Comparison of ENCODE assay signal across 1 cellular context in the genomic region with DNA sequence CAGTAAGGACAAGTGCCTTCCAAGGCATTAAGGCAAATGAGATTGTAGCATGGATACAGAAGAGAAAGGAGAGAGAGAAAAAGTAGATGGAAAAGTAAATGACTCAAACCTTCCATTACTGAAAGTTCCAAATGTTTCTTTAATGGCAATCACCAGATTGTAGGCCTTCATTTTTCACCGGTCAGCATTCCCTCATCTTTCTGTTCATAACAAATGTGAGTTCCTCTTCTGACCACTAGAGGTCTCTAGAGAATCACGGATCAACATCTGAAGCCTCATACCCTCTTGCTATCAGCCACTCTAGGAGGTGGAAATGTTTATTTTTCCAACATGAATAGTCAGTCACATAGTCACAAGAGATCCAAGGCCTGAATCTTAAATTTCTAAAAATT.
TF ChIP-seq lines count a peak whose summit lies in the region.

No MANE protein-coding gene starts in this region.

TF ChIP-seq in HepG2, 621 proteins besides CTCF, POLR2A, EP300 and RAD21 (continued from another document):
- TF ChIP-seq STAG1 (CRISPR knock-in tag; IDR thresholded peaks at IDR 0.05) = peak; percentile 89
- TF ChIP-seq ZEB1 (IDR thresholded peaks at IDR 0.05; ENCODE audit: insufficient replicate concordance, low read depth) = no peak
- TF ChIP-seq FOXA3 (CRISPR knock-in tag; IDR thresholded peaks at IDR 0.05) = 0 out of 2 replicates have a peak, but pooled peaks have one; percentile 35
- TF ChIP-seq MAFK (conservative IDR thresholded peaks at IDR 0.05 in 1 of 2, IDR thresholded peaks at IDR 0.05 in 1 of 2; ENCODE audit: low read length in 2 of 2) = peak; percentile 61 to 73
- peak; percentile 9; the same call in 1 of the 2 replicates for TF ChIP-seq BCL6 (CRISPR knock-in tag; IDR thresholded peaks at IDR 0.05)
- TF ChIP-seq, protein P1, sequence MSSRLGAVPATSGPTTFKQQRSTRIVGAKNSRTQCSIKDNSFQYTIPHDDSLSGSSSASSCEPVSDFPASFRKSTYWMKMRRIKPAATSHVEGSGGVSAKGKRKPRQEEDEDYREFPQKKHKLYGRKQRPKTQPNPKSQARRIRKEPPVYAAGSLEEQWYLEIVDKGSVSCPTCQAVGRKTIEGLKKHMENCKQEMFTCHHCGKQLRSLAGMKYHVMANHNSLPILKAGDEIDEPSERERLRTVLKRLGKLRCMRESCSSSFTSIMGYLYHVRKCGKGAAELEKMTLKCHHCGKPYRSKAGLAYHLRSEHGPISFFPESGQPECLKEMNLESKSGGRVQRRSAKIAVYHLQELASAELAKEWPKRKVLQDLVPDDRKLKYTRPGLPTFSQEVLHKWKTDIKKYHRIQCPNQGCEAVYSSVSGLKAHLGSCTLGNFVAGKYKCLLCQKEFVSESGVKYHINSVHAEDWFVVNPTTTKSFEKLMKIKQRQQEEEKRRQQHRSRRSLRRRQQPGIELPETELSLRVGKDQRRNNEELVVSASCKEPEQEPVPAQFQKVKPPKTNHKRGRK (CRISPR knock-in tag; IDR thresholded peaks at IDR 0.05) = peak; percentile 87
- no peak for TF ChIP-seq SOX6 (IDR thresholded peaks at IDR 0.05)
- peak; percentile 30; the same call in 1 of the 2 replicates for TF ChIP-seq SOX6 (CRISPR knock-in tag; IDR thresholded peaks at IDR 0.05)
- 0 out of 2 replicates have a peak, but pooled peaks have one; percentile 33 for TF ChIP-seq ERF (CRISPR knock-in tag; IDR thresholded peaks at IDR 0.05)
- TF ChIP-seq ZNF709 (CRISPR knock-in tag; IDR thresholded peaks at IDR 0.05) = 0 out of 2 replicates have a peak, but pooled peaks have one; percentile 33
- TF ChIP-seq KLF6 (CRISPR knock-in tag; IDR thresholded peaks at IDR 0.05) = no peak
